ENCODE assay signal across 1 cellular context in genomic region chr10:5975641-5976473, GRCh38.
A peak's percentile ranks its signal among the peaks of the same experiment; 100 is the strongest.
TF ChIP-seq lines count a peak whose summit lies in the region.

No MANE protein-coding gene starts in this region.

TF ChIP-seq in GM12878, 131 proteins besides CTCF, POLR2A, EP300 and RAD21 (continued from another document):
- TF ChIP-seq ZNF592 (IDR thresholded peaks at IDR 0.05): no peak
- TF ChIP-seq CEBPZ (IDR thresholded peaks at IDR 0.05; ENCODE audit: low read depth, low read length): no peak
- TF ChIP-seq ZBTB4 (CRISPR knock-in tag; IDR thresholded peaks at IDR 0.05): no peak
- TF ChIP-seq WRNIP1 (IDR thresholded peaks at IDR 0.05; ENCODE audit: borderline replicate concordance, low read depth, low read length): no peak
- TF ChIP-seq SKIL (IDR thresholded peaks at IDR 0.05; ENCODE audit: low read depth, poor library complexity, severe bottlenecking): peak; percentile 62
- no peak for TF ChIP-seq NFYA (IDR thresholded peaks at IDR 0.05; ENCODE audit: borderline replicate concordance, low read depth, low read length)
- peak; percentile 84 for TF ChIP-seq HDGF (IDR thresholded peaks at IDR 0.05)
- peak; percentile 99 for TF ChIP-seq MLLT1 (IDR thresholded peaks at IDR 0.05)
- TF ChIP-seq NR2C2 (IDR thresholded peaks at IDR 0.05; ENCODE audit: borderline replicate concordance, control insufficient read depth, insufficient read length, low read depth): no peak
- no peak for TF ChIP-seq ZNF622 (IDR thresholded peaks at IDR 0.05)
- TF ChIP-seq CREM (IDR thresholded peaks at IDR 0.05; ENCODE audit: low read depth): peak; percentile 74; the same call in 1 of the 2 replicates
- TF ChIP-seq REST (IDR thresholded peaks at IDR 0.05; ENCODE audit: low read depth, low read length): no peak
- no peak for TF ChIP-seq SIX5 (IDR thresholded peaks at IDR 0.05; ENCODE audit: low read depth, low read length, severe bottlenecking)
- TF ChIP-seq GATAD2B (conservative IDR thresholded peaks at IDR 0.05; ENCODE audit: low read depth): no peak
- no peak for TF ChIP-seq BACH1 (IDR thresholded peaks at IDR 0.05; ENCODE audit: borderline replicate concordance)
- no peak; the same call in 2 of the 3 replicates for TF ChIP-seq POU2F2 (IDR thresholded peaks at IDR 0.05; ENCODE audit: borderline replicate concordance, low read depth, low read length)
- TF ChIP-seq LARP7 (IDR thresholded peaks at IDR 0.05): no peak
- no peak for TF ChIP-seq BMI1 (IDR thresholded peaks at IDR 0.05; ENCODE audit: borderline replicate concordance)
- TF ChIP-seq RELB (IDR thresholded peaks at IDR 0.05; ENCODE audit: low read depth): no peak; the same call in 1 of the 2 replicates
- TF ChIP-seq KAT2A (conservative IDR thresholded peaks at IDR 0.05; ENCODE audit: control insufficient read depth, low read depth, low read length): no peak
- peak; percentile 64 for TF ChIP-seq BCL3 (IDR thresholded peaks at IDR 0.05; ENCODE audit: borderline replicate concordance, insufficient read depth, low read depth, low read length, poor library complexity, severe bottlenecking)
- no peak; the same call in 1 of the 2 replicates for TF ChIP-seq ATF2 (IDR thresholded peaks at IDR 0.05; ENCODE audit: low read length)
- TF ChIP-seq RCOR1 (conservative IDR thresholded peaks at IDR 0.05; ENCODE audit: low read depth, low read length): 0 out of 2 replicates have a peak, but pooled peaks have one; percentile 4
- peak; percentile 97 for TF ChIP-seq NR2F1 (conservative IDR thresholded peaks at IDR 0.05)
- TF ChIP-seq SUZ12 (IDR thresholded peaks at IDR 0.05; ENCODE audit: unreplicated experiment): no peak
- no peak for TF ChIP-seq USF2 (IDR thresholded peaks at IDR 0.05; ENCODE audit: borderline replicate concordance, low read depth, low read length)
- TF ChIP-seq TCF3 (IDR thresholded peaks at IDR 0.05; ENCODE audit: borderline replicate concordance, insufficient read depth, low read depth, low read length): no peak
